26 cellular contexts compared by ENCODE assay signal in the genomic region with DNA sequence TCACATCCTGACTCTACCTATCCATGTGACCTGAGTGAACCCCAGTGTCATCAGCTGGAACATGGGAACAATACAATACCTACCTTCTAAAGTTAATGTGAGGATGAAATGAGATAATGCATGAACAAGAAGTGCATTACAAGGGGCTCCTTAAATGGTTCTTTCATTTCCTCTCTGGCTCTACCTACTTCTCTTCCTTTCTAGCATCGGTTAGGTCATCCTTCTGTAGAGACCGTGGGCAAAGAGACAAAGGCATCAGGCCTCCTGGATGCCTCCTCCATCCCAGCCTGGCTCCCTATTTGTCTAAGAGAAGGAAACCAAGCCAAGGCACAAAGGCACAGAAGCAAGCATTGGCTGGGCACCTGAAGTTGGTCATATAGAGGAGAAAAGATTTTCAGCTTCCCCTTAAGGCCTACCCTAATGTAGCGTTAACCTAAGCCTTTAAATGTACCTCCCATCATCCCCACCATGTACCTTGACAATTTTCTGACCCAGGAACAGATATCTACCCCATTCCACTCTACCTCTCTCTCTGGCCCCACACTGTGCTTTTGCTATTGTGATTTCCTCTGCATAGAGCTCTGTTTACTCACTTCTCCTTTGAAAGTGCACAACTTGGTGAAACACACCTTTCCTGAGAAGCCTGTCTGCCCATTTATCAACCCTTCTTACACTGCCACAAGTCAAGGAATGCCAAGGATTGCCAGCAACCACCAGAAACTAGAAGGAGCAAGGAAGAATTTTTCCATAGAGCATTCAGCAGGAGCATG.
DNase-seq lines count a peak whose midpoint lies in the region; ATAC-seq and TF ChIP-seq lines count a peak whose summit lies in the region.
"Had no signal": no experiment of that assay in that cellular context is flagged by ENCODE, and none has a peak within 500 bp of the region (broad histone marks: within the 10 kb centered on the region; RNA-seq: fewer than 3 reads in every experiment).

No MANE protein-coding gene starts in this region.

- H3K36me3 Mint-ChIP-seq in stimulated activated naive CD8-positive, alpha-beta T cell treated with anti-CD3 and anti-CD28 coated beads, Interleukin-15, Interleukin-2, amounts not matched to agents 100 ng/mL and 50 ng/mL, for 24 hours (ENCODE audit: low read depth): peaks cover 4% of the 10 kb centered on the region
- peaks cover 1% of the 10 kb centered on the region for H3K36me3 Mint-ChIP-seq in IgD-negative memory B cell
- no peaks in the 10 kb centered on the region for H3K36me3 Mint-ChIP-seq in activated B cell treated with CpG ODN at 0.5 μM for 24 hours (ENCODE audit: low read depth)
- H3K36me3 Mint-ChIP-seq in activated T-helper 17 cell treated with anti-CD3 and anti-CD28 coated beads, Interleukin-2, amount 50 U/mL, for 72 hours (ENCODE audit: low read depth): no peaks in the 10 kb centered on the region

- POLR2A ChIA-PET in activated B cell treated with CpG ODN at 0.5 μM for 24 hours (lab: Charles Lee): interaction anchor here (0.6 to 1.5 kb wide), 3 partner anchors 9 to 616 kb away, joined by 4 to 6 read pairs (median 5); no protein-coding TSS in a partner anchor

- TF ChIP-seq CTCF in activated B cell treated with CpG ODN at 0.5 μM for 24 hours (IDR thresholded peaks at IDR 0.05) (no peak), GM13976 (IDR thresholded peaks at IDR 0.05; ENCODE audit: borderline replicate concordance, control extremely low read depth, extremely low read depth, insufficient read depth, missing control alignments) (no peak)

- H3K9me3 Mint-ChIP-seq in stimulated activated naive CD8-positive, alpha-beta T cell treated with anti-CD3 and anti-CD28 coated beads, Interleukin-15, Interleukin-2, amounts not matched to agents 100 ng/mL and 50 ng/mL, for 24 hours: peaks cover 6% of the 10 kb centered on the region
- H3K9me3 Mint-ChIP-seq in stimulated activated naive CD8-positive, alpha-beta T cell treated with anti-CD3 and anti-CD28 coated beads, Interleukin-15, amount 100 ng/mL, for 72 hours: peaks cover 6 to 11% of the 10 kb centered on the region in 2 donors
- H3K9me3 Mint-ChIP-seq in IgD-negative memory B cell (peaks cover 0 to 4% (median 0%) of the 10 kb centered on the region in 3 donors), activated B cell treated with CpG ODN at 0.5 μM for 24 hours (peaks cover 5% of the 10 kb centered on the region)
- H3K9me3 Mint-ChIP-seq in activated T-helper 17 cell treated with anti-CD3 and anti-CD28 coated beads, Interleukin-2, amount 50 U/mL, for 72 hours: peaks cover 5% of the 10 kb centered on the region
- H3K9me3 Mint-ChIP-seq: CD4-positive, alpha-beta T cell had no signal

- in situ Hi-C loops in GM13976 (cut with MboI; ENCODE audit: low sequenced_read_pairs, unreplicated experiment): no loop called here

- DNase-seq in stimulated activated naive CD8-positive, alpha-beta T cell treated with anti-CD3 and anti-CD28 coated beads, Interleukin-15, amount 100 ng/mL, for 72 hours: no peak
- DNase-seq in activated B cell treated with CpG ODN at 0.5 μM for 24 hours: peak; percentile 20
- DNase-seq in NK-92 treated with Interleukin-12 subunit alpha and Interleukin-12 subunit beta, amount 100 ng/mL, for 24 hours (lab: John Stamatoyannopoulos, UW): no peak
- no peak for DNase-seq in GM13976 (ENCODE audit: low spot score)
- DNase-seq: activated CD4-positive, alpha-beta T cell treated with anti-CD3 and anti-CD28 coated beads, Interleukin-2, amount 50 U/mL, for 48 hours; activated naive CD8-positive, alpha-beta T cell treated with anti-CD3 and anti-CD28 coated beads, Interleukin-2, amount 50 U/mL, for 24 hours; activated T-cell treated with anti-CD3 and anti-CD28 coated beads, Interleukin-2, amount 50 U/mL, for 48 hours; CD4-positive, alpha-beta T cell; DMS79 treated with DMSO at 0.1 percent for 48 hours; effector memory CD4-positive, alpha-beta T cell; GF-D8; GM23248; immature natural killer cell; left cardiac atrium; NCI-H1417 treated with DMSO at 0.1 percent for 48 hours; NCI-H2029 treated with DMSO at 0.1 percent for 48 hours; nephron progenitor cell; RPMI8226; stimulated activated naive CD4-positive, alpha-beta T cell treated with Interleukin-2 at 50 U/mL for 16 hours; T-helper 1 cell had no signal

- H3K4me1 Mint-ChIP-seq in stimulated activated naive CD8-positive, alpha-beta T cell treated with anti-CD3 and anti-CD28 coated beads, Interleukin-15, Interleukin-2, amounts not matched to agents 100 ng/mL and 50 ng/mL, for 24 hours (ENCODE audit: low read depth): peaks cover 22% of the 10 kb centered on the region
- H3K4me1 Mint-ChIP-seq in stimulated activated naive CD8-positive, alpha-beta T cell treated with anti-CD3 and anti-CD28 coated beads, Interleukin-15, amount 100 ng/mL, for 72 hours: peaks cover 7% of the 10 kb centered on the region
- peaks cover 48 to 56% (median 54%) of the 10 kb centered on the region in 3 donors for H3K4me1 Mint-ChIP-seq in IgD-negative memory B cell
- H3K4me1 Mint-ChIP-seq in activated B cell treated with CpG ODN at 0.5 μM for 24 hours: peaks cover 66% of the 10 kb centered on the region
- no peaks in the 10 kb centered on the region for H3K4me1 Mint-ChIP-seq in activated T-helper 17 cell treated with anti-CD3 and anti-CD28 coated beads, Interleukin-2, amount 50 U/mL, for 72 hours
- H3K4me1 Mint-ChIP-seq: immature natural killer cell, nephron progenitor cell had no signal

- CTCF ChIA-PET in activated B cell treated with CpG ODN at 0.5 μM for 24 hours (lab: Charles Lee): interaction anchor here (1.2 to 2.4 kb wide), 3 partner anchors 14 to 26 kb away, joined by 3 to 12 read pairs (median 4); no protein-coding TSS in a partner anchor

- ATAC-seq in stimulated activated naive CD8-positive, alpha-beta T cell treated with anti-CD3 and anti-CD28 coated beads, Interleukin-15, amount 100 ng/mL, for 72 hours: no peak
- peak; percentile 40 for ATAC-seq in activated B cell treated with CpG ODN at 0.5 μM for 24 hours (ENCODE audit: low read depth)
- no peak for ATAC-seq in GM19452 (IDR thresholded peaks at IDR 0.05; ENCODE audit: unreplicated experiment)
- no peak for ATAC-seq in activated T-helper 17 cell treated with anti-CD3 and anti-CD28 coated beads, Interleukin-2, amount 50 U/mL, for 72 hours (replicated peaks)
- ATAC-seq: activated CD4-positive, CD25-positive, alpha-beta regulatory T cell treated with anti-CD3 and anti-CD28 coated beads, Interleukin-2, amount 50 U/mL, for 24 hours; activated naive CD8-positive, alpha-beta T cell treated with anti-CD3 and anti-CD28 coated beads, Interleukin-2, amount 50 U/mL, for 24 hours; K562; left cardiac atrium had no signal

- no peak overlapping the region for H3K4me3 Mint-ChIP-seq in stimulated activated naive CD8-positive, alpha-beta T cell treated with anti-CD3 and anti-CD28 coated beads, Interleukin-15, Interleukin-2, amounts not matched to agents 100 ng/mL and 50 ng/mL, for 24 hours
- H3K4me3 Mint-ChIP-seq in stimulated activated naive CD8-positive, alpha-beta T cell treated with anti-CD3 and anti-CD28 coated beads, Interleukin-15, amount 100 ng/mL, for 72 hours: no peak overlapping the region
- H3K4me3 Mint-ChIP-seq in IgD-negative memory B cell (peak overlapping the region; percentile 18 to 86 (median 42)), activated B cell treated with CpG ODN at 0.5 μM for 24 hours (peak overlapping the region; percentile 1)
- H3K4me3 Mint-ChIP-seq in activated T-helper 17 cell treated with anti-CD3 and anti-CD28 coated beads, Interleukin-2, amount 50 U/mL, for 72 hours: no peak overlapping the region
- H3K4me3 Mint-ChIP-seq: activated naive CD8-positive, alpha-beta T cell treated with anti-CD3 and anti-CD28 coated beads, Interleukin-2, amount 50 U/mL, for 24 hours; CD4-positive, alpha-beta T cell; immature natural killer cell; nephron progenitor cell had no signal

- H3K27me3 Mint-ChIP-seq in stimulated activated naive CD8-positive, alpha-beta T cell treated with anti-CD3 and anti-CD28 coated beads, Interleukin-15, Interleukin-2, amounts not matched to agents 100 ng/mL and 50 ng/mL, for 24 hours: no peaks in the 10 kb centered on the region
- H3K27me3 Mint-ChIP-seq in stimulated activated naive CD8-positive, alpha-beta T cell treated with anti-CD3 and anti-CD28 coated beads, Interleukin-15, amount 100 ng/mL, for 72 hours: no peaks in the 10 kb centered on the region
- H3K27me3 Mint-ChIP-seq in IgD-negative memory B cell (no peaks in the 10 kb centered on the region), activated B cell treated with CpG ODN at 0.5 μM for 24 hours (no peaks in the 10 kb centered on the region)
- peaks cover 13% of the 10 kb centered on the region for H3K27me3 Mint-ChIP-seq in activated T-helper 17 cell treated with anti-CD3 and anti-CD28 coated beads, Interleukin-2, amount 50 U/mL, for 72 hours
- H3K27me3 Mint-ChIP-seq: activated naive CD8-positive, alpha-beta T cell treated with anti-CD3 and anti-CD28 coated beads, Interleukin-2, amount 50 U/mL, for 24 hours; CD4-positive, alpha-beta T cell had no signal

- peak overlapping the region; percentile 17 for H3K27ac Mint-ChIP-seq in stimulated activated naive CD8-positive, alpha-beta T cell treated with anti-CD3 and anti-CD28 coated beads, Interleukin-15, Interleukin-2, amounts not matched to agents 100 ng/mL and 50 ng/mL, for 24 hours
- no peak overlapping the region for H3K27ac Mint-ChIP-seq in stimulated activated naive CD8-positive, alpha-beta T cell treated with anti-CD3 and anti-CD28 coated beads, Interleukin-15, amount 100 ng/mL, for 72 hours
- H3K27ac Mint-ChIP-seq in IgD-negative memory B cell (peak overlapping the region; percentile 1 to 94 (median 49)), activated B cell treated with CpG ODN at 0.5 μM for 24 hours (peak overlapping the region; percentile 81)
- H3K27ac Mint-ChIP-seq in activated T-helper 17 cell treated with anti-CD3 and anti-CD28 coated beads, Interleukin-2, amount 50 U/mL, for 72 hours: no peak overlapping the region
- H3K27ac Mint-ChIP-seq: activated naive CD8-positive, alpha-beta T cell treated with anti-CD3 and anti-CD28 coated beads, Interleukin-2, amount 50 U/mL, for 24 hours; CD4-positive, alpha-beta T cell; immature natural killer cell; nephron progenitor cell had no signal

- intact Hi-C loops in activated B cell treated with CpG ODN at 0.5 μM for 24 hours (cut with micrococcal nuclease): no loop called here

Comparison
In these comparisons a context has a peak if more than half of its experiments do, and no peak if none do; other contexts are left out.
1. H3K27ac Mint-ChIP-seq: peak in stimulated activated naive CD8-positive, alpha-beta T cell treated with anti-CD3 and anti-CD28 coated beads, Interleukin-15, Interleukin-2, amounts not matched to agents 100 ng/mL and 50 ng/mL, for 24 hours (single experiment), IgD-negative memory B cell (3 of 3) and activated B cell treated with CpG ODN at 0.5 μM for 24 hours (single experiment); none in stimulated activated naive CD8-positive, alpha-beta T cell treated with anti-CD3 and anti-CD28 coated beads, Interleukin-15, amount 100 ng/mL, for 72 hours (0 of 2) and activated T-helper 17 cell treated with anti-CD3 and anti-CD28 coated beads, Interleukin-2, amount 50 U/mL, for 72 hours (single experiment).
2. H3K4me3 Mint-ChIP-seq: peak in IgD-negative memory B cell (4 of 4) and activated B cell treated with CpG ODN at 0.5 μM for 24 hours (single experiment); none in stimulated activated naive CD8-positive, alpha-beta T cell treated with anti-CD3 and anti-CD28 coated beads, Interleukin-15, Interleukin-2, amounts not matched to agents 100 ng/mL and 50 ng/mL, for 24 hours (single experiment), stimulated activated naive CD8-positive, alpha-beta T cell treated with anti-CD3 and anti-CD28 coated beads, Interleukin-15, amount 100 ng/mL, for 72 hours (0 of 2) and activated T-helper 17 cell treated with anti-CD3 and anti-CD28 coated beads, Interleukin-2, amount 50 U/mL, for 72 hours (single experiment).